In the genomic region with DNA sequence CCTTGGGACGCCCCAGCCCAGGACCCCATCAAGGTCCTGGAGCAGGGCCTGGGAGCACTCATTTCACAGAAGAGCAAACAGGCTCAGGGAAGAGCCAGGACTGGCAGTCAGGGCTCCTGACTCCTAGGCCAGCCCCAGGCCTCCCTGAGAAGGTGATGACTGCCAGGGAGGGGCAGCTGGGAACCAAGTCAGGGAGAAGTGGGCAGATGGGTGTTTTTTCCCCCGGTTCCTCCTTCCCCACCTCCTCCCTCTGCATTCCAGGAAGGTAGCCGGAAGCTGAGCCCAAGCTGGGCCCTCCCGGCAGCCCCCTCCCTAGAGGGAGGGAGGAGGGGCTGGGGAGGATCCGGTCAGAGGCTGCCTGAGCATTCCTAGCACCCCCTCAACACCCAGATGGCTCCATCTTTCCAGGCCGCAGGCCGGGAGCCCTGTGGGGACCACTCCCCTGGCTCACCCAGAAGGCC, we compare ENCODE assay signal across 13 cellular contexts. TPM values are rescaled to one million over a fixed set of nuclear protein-coding genes. Genes with fewer than 3 reads are reported as not detected.
DNase-seq lines count a peak whose midpoint lies in the region; TF ChIP-seq lines count a peak whose summit lies in the region.
"Had no signal": no experiment of that assay in that cellular context is flagged by ENCODE, and none has a peak within 500 bp of the region (broad histone marks: within the 10 kb centered on the region; RNA-seq: fewer than 3 reads in every experiment).

No MANE protein-coding gene starts in this region.

- peaks cover 4% of the 10 kb centered on the region for H3K79me2 ChIP-seq in hepatocyte
- no peaks in the 10 kb centered on the region for H3K79me2 ChIP-seq in osteoblast (ENCODE audit: insufficient read depth, low read length)
- H3K79me2 ChIP-seq in MM.1S (ENCODE audit: low read length) = no peaks in the 10 kb centered on the region

- H3K27me3 ChIP-seq in hepatocyte = no peaks in the 10 kb centered on the region
- no peaks in the 10 kb centered on the region for H3K27me3 ChIP-seq in osteoblast (ENCODE audit: insufficient read depth, low read length)
- H3K27me3 ChIP-seq in MM.1S (replicated peaks; ENCODE audit: insufficient read depth, low read length) = peaks cover 26% of the 10 kb centered on the region
- H3K27me3 ChIP-seq: BE2C had no signal

- 37% methylated on average over 7 of the region's 7 CpGs for WGBS in hepatocyte (ENCODE audit: low lambda C conversion rate, missing lambda C conversion rate)

- H3K4me3 ChIP-seq in hepatocyte = no peak overlapping the region
- no peak overlapping the region for H3K4me3 ChIP-seq in osteoblast (ENCODE audit: insufficient read depth, low read length)
- H3K4me3 ChIP-seq in MM.1S (ENCODE audit: low read length) = no peak overlapping the region

- H3K36me3 ChIP-seq in hepatocyte (replicated peaks; ENCODE audit: insufficient read depth, low read depth) = no peaks in the 10 kb centered on the region
- no peaks in the 10 kb centered on the region for H3K36me3 ChIP-seq in osteoblast (ENCODE audit: insufficient read depth, low read length)
- no peaks in the 10 kb centered on the region for H3K36me3 ChIP-seq in MM.1S (replicated peaks; ENCODE audit: insufficient read depth, low read length)
- H3K36me3 ChIP-seq: BE2C had no signal

- no peaks in the 10 kb centered on the region for H3K9me2 ChIP-seq in hepatocyte (replicated peaks; ENCODE audit: insufficient read depth)
- no peaks in the 10 kb centered on the region for H3K9me2 ChIP-seq in MM.1S (replicated peaks; ENCODE audit: insufficient read depth, low read length)

- no peak overlapping the region for H3K4me2 ChIP-seq in hepatocyte
- no peak overlapping the region for H3K4me2 ChIP-seq in osteoblast (ENCODE audit: insufficient read depth, low read length)
- no peak overlapping the region for H3K4me2 ChIP-seq in MM.1S (ENCODE audit: low read depth, low read length)

- DNase-seq in ELF-1 (ENCODE audit: low read depth, low spot score) (peak; percentile 86), NCI-H226 (peak; percentile 89), hepatocyte (ENCODE audit: low spot score) (peak; percentile 54), osteoblast (ENCODE audit: insufficient read length, low spot score, missing footprints) (peak; percentile 84), NCI-H128 (lab: John Stamatoyannopoulos, UW; ENCODE audit: unreplicated experiment) (no peak), MM.1S (no peak), epidermal melanocyte (ENCODE audit: insufficient read length, low spot score) (no peak), HUDEP-2 (lab: John Stamatoyannopoulos, UW; ENCODE audit: unreplicated experiment in 76 of 76) (no peak)
- DNase-seq: activated CD8-positive, alpha-beta memory T cell treated with anti-CD3 and anti-CD28 coated beads for 24 hours; BE2C; SHP77 treated with DMSO at 0.1 percent for 48 hours; stimulated activated naive B cell treated with anti-CD40 and anti-IgM and Interleukin-4, amounts not matched to agents 10 μg/mL and 1 μg/mL and 100 μg/mL, for 72 hours had no signal

- H3K9ac ChIP-seq in MM.1S (ENCODE audit: low read length) = no peak overlapping the region

- no peaks in the 10 kb centered on the region for H4K20me1 ChIP-seq in hepatocyte (ENCODE audit: insufficient read depth, poor library complexity, severe bottlenecking)
- H4K20me1 ChIP-seq in osteoblast (ENCODE audit: insufficient read depth, low read length) = no peaks in the 10 kb centered on the region
- no peaks in the 10 kb centered on the region for H4K20me1 ChIP-seq in MM.1S (ENCODE audit: insufficient read depth, low read length)

- H2AFZ ChIP-seq in hepatocyte (no peak overlapping the region), osteoblast (ENCODE audit: low read length) (no peak overlapping the region), MM.1S (ENCODE audit: low read length) (no peak overlapping the region)

- TF ChIP-seq CTCF in hepatocyte (IDR thresholded peaks at IDR 0.05; ENCODE audit: poor library complexity) (no peak), osteoblast (IDR thresholded peaks at IDR 0.05; ENCODE audit: extremely low read depth, low read depth, low read length) (no peak), MM.1S (IDR thresholded peaks at IDR 0.05; ENCODE audit: low read length) (no peak)

- H3K27ac ChIP-seq in hepatocyte (peak overlapping the region; percentile 73), osteoblast (ENCODE audit: low read depth, low read length) (no peak overlapping the region), MM.1S (ENCODE audit: low read length) (no peak overlapping the region)

- peaks cover 53% of the 10 kb centered on the region for H3K4me1 ChIP-seq in hepatocyte (ENCODE audit: insufficient read depth)
- no peaks in the 10 kb centered on the region for H3K4me1 ChIP-seq in osteoblast (ENCODE audit: insufficient read depth, low read length)
- H3K4me1 ChIP-seq in MM.1S (ENCODE audit: low read length) = no peaks in the 10 kb centered on the region

- no peaks in the 10 kb centered on the region for H3F3A ChIP-seq in MM.1S (ENCODE audit: insufficient read depth, low read length)

- H3K9me3 ChIP-seq in hepatocyte (ENCODE audit: low read depth) = no peaks in the 10 kb centered on the region
- H3K9me3 ChIP-seq in osteoblast (ENCODE audit: low read depth, low read length) = no peaks in the 10 kb centered on the region
- H3K9me3 ChIP-seq in MM.1S (replicated peaks; ENCODE audit: insufficient read depth, low read length) = no peaks in the 10 kb centered on the region
- H3K9me3 ChIP-seq: BE2C had no signal

RNA-seq across cellular contexts. Expression of gene MYRF, which starts 19.6 kb away (rescaled TPM):
- total RNA-seq in hepatocyte = 42.2 and 57.3 TPM in 2 replicates
- 96.7 and 115 TPM in 2 replicates for polyA plus RNA-seq in hepatocyte
- 0.29 and 0.36 TPM in 2 replicates for total RNA-seq in osteoblast
- total RNA-seq: skeletal muscle tissue had no signal

RNA-seq across cellular contexts. Expression of gene TMEM258, which starts 20.4 kb away (rescaled TPM):
- total RNA-seq in hepatocyte (64.7 and 90.9 TPM in 2 replicates), osteoblast (63.3 and 81.9 TPM in 2 replicates)
- 253 and 255 TPM in 2 replicates for polyA plus RNA-seq in hepatocyte

RNA-seq across cellular contexts. Expression of gene FEN1, which starts 20.7 kb away (rescaled TPM):
- total RNA-seq in hepatocyte (14.2 and 15.4 TPM in 2 replicates), osteoblast (7.7 and 9.0 TPM in 2 replicates)
- 13.6 and 21.0 TPM in 2 replicates for polyA plus RNA-seq in hepatocyte

RNA-seq across cellular contexts. Expression of gene FADS1, which starts 44.8 kb away (rescaled TPM):
- total RNA-seq in hepatocyte (151 and 159 TPM in 2 replicates), osteoblast (303 and 323 TPM in 2 replicates)
- polyA plus RNA-seq in hepatocyte = 218 and 230 TPM in 2 replicates

RNA-seq across cellular contexts. Expression of gene FADS2, which starts 56.1 kb away (rescaled TPM):
- total RNA-seq in hepatocyte (256 and 317 TPM in 2 replicates), osteoblast (258 and 275 TPM in 2 replicates)
- 277 and 356 TPM in 2 replicates for polyA plus RNA-seq in hepatocyte

Comparison
In these comparisons a context has a peak if more than half of its experiments do, and no peak if none do; other contexts are left out.
1. DNase-seq: peak in ELF-1 (single experiment), NCI-H226 (single experiment), hepatocyte (single experiment) and osteoblast (single experiment); none in NCI-H128 (single experiment), MM.1S (single experiment), epidermal melanocyte (single experiment) and HUDEP-2 (0 of 76).
2. RNA of gene MYRF, which starts 19.6 kb away (total RNA-seq): 42.2 to 57.3 TPM in hepatocyte; 0.29 to 0.36 TPM in osteoblast; every median in the first group is over 10 times any median in the second.